In genomic region chr16:68367034-68367433, GRCh38 we compare ENCODE assay signal across 8 cellular contexts. TPM values are rescaled to one million over a fixed set of nuclear protein-coding genes. Genes with fewer than 3 reads are reported as not detected.
A peak's percentile ranks its signal among the peaks of the same experiment; 100 is the strongest.
DNase-seq lines count a peak whose midpoint lies in the region; ATAC-seq and TF ChIP-seq lines count a peak whose summit lies in the region.

No MANE protein-coding gene starts in this region.

- in situ Hi-C loops in gastrocnemius medialis (cut with MboI; ENCODE audit: low sequenced_read_pairs in 4 of 4) = no loop called here

- no peaks in the 10 kb centered on the region for H3K9me3 ChIP-seq in gastrocnemius medialis

- ATAC-seq in GM18867 (IDR thresholded peaks at IDR 0.05; ENCODE audit: unreplicated experiment) (no peak), gastrocnemius medialis (no peak)

- peak in 2 of 5 experiments; percentile 28 to 39 for TF ChIP-seq CTCF in gastrocnemius medialis (IDR thresholded peaks at IDR 0.05 in 4 of 5, conservative IDR thresholded peaks at IDR 0.05 in 1 of 5)

- DNase-seq in activated CD4-positive, alpha-beta T cell treated with anti-CD3 and anti-CD28 coated beads for 24 hours (ENCODE audit: low read depth in 2 of 2) = peak; percentile 30 to 36
- DNase-seq in activated CD4-positive, alpha-beta T cell treated with anti-CD3 and anti-CD28 coated beads for 1 hour = no peak
- DNase-seq in MV-4-11 (lab: John Stamatoyannopoulos, UW) (peak; percentile 66), hepatic stellate cell (ENCODE audit: low spot score) (peak; percentile 67), stromal cell of bone marrow (ENCODE audit: low read depth) (peak; percentile 9), gastrocnemius medialis (no peak)
- DNase-seq in activated CD8-positive, alpha-beta memory T cell treated with anti-CD3 and anti-CD28 coated beads, Interleukin-2, amount 50 U/mL, for 4 hours = peak; percentile 45

- H3K36me3 ChIP-seq in gastrocnemius medialis = no peaks in the 10 kb centered on the region

- H3K4me3 ChIP-seq in gastrocnemius medialis = no peak overlapping the region

- no peak overlapping the region for H3K27ac ChIP-seq in gastrocnemius medialis

- peaks cover 0 to 3% (median 0%) of the 10 kb centered on the region in 3 donors for H3K27me3 ChIP-seq in gastrocnemius medialis

- no peak for TF ChIP-seq POLR2A in gastrocnemius medialis (IDR thresholded peaks at IDR 0.05)

- peaks cover 0 to 7% of the 10 kb centered on the region in 2 donors for H3K4me1 ChIP-seq in gastrocnemius medialis

- intact Hi-C loops in gastrocnemius medialis (cut with DNase I; ENCODE audit: low total_unique reads) = no loop called here

RNA-seq across cellular contexts. Expression of gene PRMT7, which starts 56.2 kb away (rescaled TPM):
- 10 to 100 TPM; 22.2 to 41.0 (median 32.8) TPM for total RNA-seq in gastrocnemius medialis

RNA-seq across cellular contexts. Expression of gene SLC7A6OS, which starts 56.3 kb away (rescaled TPM):
- 1 to 10 TPM; 5.0 to 8.8 (median 7.3) TPM for total RNA-seq in gastrocnemius medialis

Comparison
In these comparisons a context has a peak if more than half of its experiments do, and no peak if none do; other contexts are left out.
1. DNase-seq: peak in activated CD4-positive, alpha-beta T cell treated with anti-CD3 and anti-CD28 coated beads for 24 hours (2 of 2), MV-4-11 (single experiment), activated CD8-positive, alpha-beta memory T cell treated with anti-CD3 and anti-CD28 coated beads, Interleukin-2, amount 50 U/mL, for 4 hours (single experiment), hepatic stellate cell (single experiment) and stromal cell of bone marrow (single experiment); none in activated CD4-positive, alpha-beta T cell treated with anti-CD3 and anti-CD28 coated beads for 1 hour (single experiment) and gastrocnemius medialis (0 of 2).